7 cellular contexts compared by ENCODE assay signal in genomic region chr7:99290148-99290547, GRCh38. TPM values are rescaled to one million over a fixed set of nuclear protein-coding genes. Genes with fewer than 3 reads are reported as not detected.
"Had no signal": no experiment of that assay in that cellular context is flagged by ENCODE, and none has a peak within 500 bp of the region (broad histone marks: within the 10 kb centered on the region; RNA-seq: fewer than 3 reads in every experiment).

No MANE protein-coding gene starts in this region.

RNA-seq across cellular contexts. Expression of gene MYH16, which starts 17.5 kb away (rescaled TPM):
- total RNA-seq: OCI-LY7, Peyer's patch, Right ventricle myocardium inferior, Right ventricle myocardium superior, SJSA1, SK-MEL-5, T-cell had no signal
